In genomic region chr17:16934133-16934795, GRCh38 we compare ENCODE assay signal across 26 cellular contexts. TPM values are rescaled to one million over a fixed set of nuclear protein-coding genes. Genes with fewer than 3 reads are reported as not detected.
DNase-seq lines count a peak whose midpoint lies in the region; ATAC-seq and TF ChIP-seq lines count a peak whose summit lies in the region.
"Had no signal": no experiment of that assay in that cellular context is flagged by ENCODE, and none has a peak within 500 bp of the region (broad histone marks: within the 10 kb centered on the region; RNA-seq: fewer than 3 reads in every experiment).

No MANE protein-coding gene starts in this region.

- no peak overlapping the region for H4K8ac ChIP-seq in neuronal stem cell (ENCODE audit: low read depth, low read length)

- peaks cover 0 to 2% of the 10 kb centered on the region in 2 donors for H3K4me1 ChIP-seq in neuronal stem cell (ENCODE audit: control insufficient read depth in 2 of 2, insufficient read depth in 1 of 2, low read depth in 1 of 2, low read length in 2 of 2)
- H3K4me1 ChIP-seq in tibial artery: no peaks in the 10 kb centered on the region
- H3K4me1 ChIP-seq: ascending aorta, esophagus muscularis mucosa, foreskin keratinocyte had no signal

- TF ChIP-seq CTCF in WTC11 (IDR thresholded peaks at IDR 0.05) (no peak), tibial artery (IDR thresholded peaks at IDR 0.05) (no peak)

- H2BK5ac ChIP-seq in neuronal stem cell (ENCODE audit: low read length): no peak overlapping the region

- no peak overlapping the region for H3K4me3 Mint-ChIP-seq in activated naive CD4-positive, alpha-beta T cell treated with anti-CD3 and anti-CD28 coated beads, Interleukin-2, amount 10 ng/mL, durations not matched to agents 7 days and 5 days
- H3K4me3 Mint-ChIP-seq in WTC11: no peak overlapping the region
- H3K4me3 Mint-ChIP-seq: activated CD8-positive, alpha-beta memory T cell treated with anti-CD3 and anti-CD28 coated beads, Interleukin-2, amount 10 ng/mL, durations not matched to agents 7 days and 5 days; activated naive CD8-positive, alpha-beta T cell; CD4-positive, alpha-beta T cell; dendritic cell treated with granulocyte-macrophage colony-stimulating factor and Interleukin-4, amounts not matched to agents 40 ng/mL and 50 ng/mL, for 4 days; HFFc6; naive B cell had no signal

- H4K91ac ChIP-seq in neuronal stem cell (ENCODE audit: low read depth, low read length, poor library complexity): peak overlapping the region; percentile 54

- no CpG with 5 or more reads among the region's 12 CpGs for WGBS in neuronal stem cell (ENCODE audit: extremely low coverage in 2 of 2, insufficient read length in 2 of 2, insufficient replicate concordance in 1 of 2), 2 donors

- no peak overlapping the region for H3K14ac ChIP-seq in neuronal stem cell (ENCODE audit: low read length)

- H2AK5ac ChIP-seq in neuronal stem cell (ENCODE audit: low read depth, low read length): peak overlapping the region; percentile 70

- H3K4me3 ChIP-seq in neuronal stem cell (ENCODE audit: low read length in 2 of 2) (no peak overlapping the region), tibial artery (no peak overlapping the region)
- H3K4me3 ChIP-seq: ascending aorta, cardiac muscle cell, esophagus muscularis mucosa had no signal

- POLR2A ChIA-PET in WTC11 (lab: Charles Lee): no interaction called here

- H2BK15ac ChIP-seq in neuronal stem cell (ENCODE audit: low read length): no peak overlapping the region

- no peak for ATAC-seq in activated naive CD4-positive, alpha-beta T cell treated with anti-CD3 and anti-CD28 coated beads, Interleukin-2, amount 50 U/mL, for 72 hours
- ATAC-seq in WTC11: no peak
- ATAC-seq: activated CD8-positive, alpha-beta memory T cell treated with anti-CD3 and anti-CD28 coated beads, Interleukin-2, amount 10 ng/mL, durations not matched to agents 7 days and 5 days had no signal

- H3K18ac ChIP-seq in neuronal stem cell (ENCODE audit: low read length): no peak overlapping the region

- no peak overlapping the region for H3K27ac ChIP-seq in neuronal stem cell (replicated peaks; ENCODE audit: low read length)
- no peak overlapping the region for H3K27ac ChIP-seq in tibial artery
- H3K27ac ChIP-seq: ascending aorta, cardiac muscle cell, esophagus muscularis mucosa, foreskin keratinocyte, HL-60 had no signal

- intact Hi-C loops in tibial artery (cut with DNase I; ENCODE audit: low total_unique reads): no loop called here

- CTCF ChIA-PET in activated naive CD4-positive, alpha-beta T cell treated with anti-CD3 and anti-CD28 coated beads, Interleukin-2, amount 10 ng/mL, durations not matched to agents 7 days and 5 days (lab: Charles Lee): no interaction called here
- CTCF ChIA-PET in WTC11 (lab: Charles Lee): no interaction called here

- no peak overlapping the region for H3K4me2 ChIP-seq in neuronal stem cell (ENCODE audit: insufficient read depth, low read length, poor library complexity, severe bottlenecking)

- no peaks in the 10 kb centered on the region for H3K4me1 Mint-ChIP-seq in activated naive CD4-positive, alpha-beta T cell treated with anti-CD3 and anti-CD28 coated beads, Interleukin-2, amount 10 ng/mL, durations not matched to agents 7 days and 5 days
- peaks cover 13% of the 10 kb centered on the region for H3K4me1 Mint-ChIP-seq in WTC11
- H3K4me1 Mint-ChIP-seq: activated CD8-positive, alpha-beta memory T cell treated with anti-CD3 and anti-CD28 coated beads, Interleukin-2, amount 10 ng/mL, durations not matched to agents 7 days and 5 days had no signal

- no peak overlapping the region for H2AFZ ChIP-seq in neuronal stem cell (ENCODE audit: low read length)

- no peaks in the 10 kb centered on the region for H3K79me1 ChIP-seq in neuronal stem cell (ENCODE audit: low read depth, low read length)

- no peak overlapping the region for H3K27ac Mint-ChIP-seq in activated naive CD4-positive, alpha-beta T cell treated with anti-CD3 and anti-CD28 coated beads, Interleukin-2, amount 10 ng/mL, durations not matched to agents 7 days and 5 days
- no peak overlapping the region for H3K27ac Mint-ChIP-seq in activated naive CD4-positive, alpha-beta T cell treated with anti-CD3 and anti-CD28 coated beads, Interleukin-2, amount 50 U/mL, for 72 hours
- H3K27ac Mint-ChIP-seq in WTC11: no peak overlapping the region
- H3K27ac Mint-ChIP-seq: activated CD8-positive, alpha-beta memory T cell treated with anti-CD3 and anti-CD28 coated beads, Interleukin-2, amount 10 ng/mL, durations not matched to agents 7 days and 5 days; activated naive CD8-positive, alpha-beta T cell; CD4-positive, alpha-beta T cell; dendritic cell treated with granulocyte-macrophage colony-stimulating factor and Interleukin-4, amounts not matched to agents 40 ng/mL and 50 ng/mL, for 4 days; HFFc6 had no signal

- H3K9me3 Mint-ChIP-seq in activated naive CD4-positive, alpha-beta T cell treated with anti-CD3 and anti-CD28 coated beads, Interleukin-2, amount 10 ng/mL, durations not matched to agents 7 days and 5 days: no peaks in the 10 kb centered on the region
- no peaks in the 10 kb centered on the region for H3K9me3 Mint-ChIP-seq in activated naive CD4-positive, alpha-beta T cell treated with anti-CD3 and anti-CD28 coated beads, Interleukin-2, amount 50 U/mL, for 72 hours
- H3K9me3 Mint-ChIP-seq in WTC11: no peaks in the 10 kb centered on the region
- H3K9me3 Mint-ChIP-seq: CD4-positive, alpha-beta T cell; dendritic cell treated with granulocyte-macrophage colony-stimulating factor and Interleukin-4, amounts not matched to agents 40 ng/mL and 50 ng/mL, for 4 days; HFFc6; naive B cell had no signal

- no peak overlapping the region for H3K4ac ChIP-seq in neuronal stem cell (ENCODE audit: low read length)

- no peak overlapping the region for H3K9ac ChIP-seq in neuronal stem cell (ENCODE audit: low read depth, low read length, poor library complexity)

- H3K27me3 Mint-ChIP-seq in activated naive CD4-positive, alpha-beta T cell treated with anti-CD3 and anti-CD28 coated beads, Interleukin-2, amount 10 ng/mL, durations not matched to agents 7 days and 5 days: peaks cover 20% of the 10 kb centered on the region
- no peaks in the 10 kb centered on the region for H3K27me3 Mint-ChIP-seq in WTC11 (ENCODE audit: low read depth)
- H3K27me3 Mint-ChIP-seq: CD4-positive, alpha-beta T cell; naive B cell had no signal

- H3K23ac ChIP-seq in neuronal stem cell (ENCODE audit: low read depth, low read length, poor library complexity): peak overlapping the region; percentile 34

- H3K9me3 ChIP-seq in neuronal stem cell (replicated peaks in 1 of 2; ENCODE audit: control insufficient read depth in 2 of 2, insufficient read depth in 1 of 2, low read depth in 1 of 2, low read length in 2 of 2): no peaks in the 10 kb centered on the region
- no peaks in the 10 kb centered on the region for H3K9me3 ChIP-seq in tibial artery
- H3K9me3 ChIP-seq: ascending aorta, esophagus muscularis mucosa had no signal

- H3K36me3 ChIP-seq in neuronal stem cell (replicated peaks in 1 of 2; ENCODE audit: control insufficient read depth in 2 of 2, insufficient read depth in 2 of 2, low read length in 2 of 2) (no peaks in the 10 kb centered on the region), tibial artery (no peaks in the 10 kb centered on the region)
- H3K36me3 ChIP-seq: ascending aorta, cardiac muscle cell, esophagus muscularis mucosa had no signal

- no peaks in the 10 kb centered on the region for H3K36me3 Mint-ChIP-seq in activated naive CD4-positive, alpha-beta T cell treated with anti-CD3 and anti-CD28 coated beads, Interleukin-2, amount 10 ng/mL, durations not matched to agents 7 days and 5 days
- no peaks in the 10 kb centered on the region for H3K36me3 Mint-ChIP-seq in activated naive CD4-positive, alpha-beta T cell treated with anti-CD3 and anti-CD28 coated beads, Interleukin-2, amount 50 U/mL, for 72 hours
- H3K36me3 Mint-ChIP-seq in WTC11: no peaks in the 10 kb centered on the region
- H3K36me3 Mint-ChIP-seq: activated CD8-positive, alpha-beta memory T cell treated with anti-CD3 and anti-CD28 coated beads, Interleukin-2, amount 10 ng/mL, durations not matched to agents 7 days and 5 days; activated naive CD8-positive, alpha-beta T cell; naive B cell had no signal

- DNase-seq in activated naive CD4-positive, alpha-beta T cell treated with anti-CD3 and anti-CD28 coated beads, Interleukin-2, amount 10 ng/mL, durations not matched to agents 7 days and 5 days: peak; percentile 17
- DNase-seq in activated naive CD4-positive, alpha-beta T cell treated with anti-CD3 and anti-CD28 coated beads, Interleukin-2, amount 50 U/mL, for 72 hours (ENCODE audit: low spot score in 2 of 2): no peak
- DNase-seq in WTC11 (ENCODE audit: low spot score) (peak; percentile 7), neuronal stem cell (ENCODE audit: low spot score) (no peak), tibial artery (peak; percentile 13 to 40), HK-2 (ENCODE audit: unreplicated experiment) (no peak), GM19238 (ENCODE audit: insufficient read length, low spot score) (no peak), NCI-H524 (lab: John Stamatoyannopoulos, UW) (no peak)
- DNase-seq: activated CD8-positive, alpha-beta memory T cell treated with anti-CD3 and anti-CD28 coated beads, Interleukin-2, amount 10 ng/mL, durations not matched to agents 7 days and 5 days; HFFc6; MV-4-11; naive B cell; NCI-H510A treated with DMSO at 0.1 percent for 48 hours; stimulated activated CD4-positive, alpha-beta T cell treated with anti-CD3 and anti-CD28 coated beads, Interleukin-2, amount 100 ng/mL, for 48 hours had no signal

- no peak overlapping the region for H2BK120ac ChIP-seq in neuronal stem cell (ENCODE audit: low read depth, low read length)

- peaks cover 0 to 18% (median 0%) of the 10 kb centered on the region in 3 experiments for H3K27me3 ChIP-seq in neuronal stem cell (ENCODE audit: control insufficient read depth in 3 of 3, insufficient read depth in 3 of 3, low read depth in 1 of 3, low read length in 3 of 3)
- peaks cover 0 to 26% of the 10 kb centered on the region in 2 donors for H3K27me3 ChIP-seq in tibial artery
- H3K27me3 ChIP-seq: ascending aorta, cardiac muscle cell had no signal

- H2BK12ac ChIP-seq in neuronal stem cell (ENCODE audit: low read length): no peak overlapping the region

TF ChIP-seq in WTC11, 78 proteins besides CTCF, POLR2A, EP300 and RAD21:
- TF ChIP-seq ZNF263 (CRISPR knock-in tag; IDR thresholded peaks at IDR 0.05; ENCODE audit: low read depth) (no peak), ZNF671 (CRISPR knock-in tag; IDR thresholded peaks at IDR 0.05) (no peak), PRRX2 (CRISPR knock-in tag; IDR thresholded peaks at IDR 0.05) (no peak), NFYB (CRISPR knock-in tag; conservative IDR thresholded peaks at IDR 0.05; ENCODE audit: low read depth) (no peak), ZNF219 (CRISPR knock-in tag; IDR thresholded peaks at IDR 0.05; ENCODE audit: borderline replicate concordance) (no peak), GTF2I (CRISPR knock-in tag; conservative IDR thresholded peaks at IDR 0.05) (no peak), ZNF121 (CRISPR knock-in tag; IDR thresholded peaks at IDR 0.05) (no peak)

RNA-seq across cellular contexts. Expression of gene TNFRSF13B, which starts 37.7 kb away (rescaled TPM):
- not detected for total RNA-seq in activated naive CD4-positive, alpha-beta T cell treated with anti-CD3 and anti-CD28 coated beads, Interleukin-2, amount 50 U/mL, for 72 hours
- 0.18 TPM in 2 of 3 replicates, not detected in the other for total RNA-seq in WTC11 (2021)
- not detected for polyA plus RNA-seq in neuronal stem cell (2013, experiment 1 of 2)
- not detected for polyA plus RNA-seq in neuronal stem cell (2013, experiment 2 of 2)
- total RNA-seq: activated CD8-positive, alpha-beta memory T cell treated with anti-CD3 and anti-CD28 coated beads, Interleukin-2, amount 10 ng/mL, durations not matched to agents 7 days and 5 days; ascending aorta; cardiac muscle cell; CD4-positive, alpha-beta T cell; foreskin keratinocyte; HFFc6; LHCN-M2; PC-3; T-helper 2 cell treated with Interferon-gamma antibody and Interleukin-4, amounts not matched to agents 100 ng/mL and 5 ng/mL, for 36 hours; temporal lobe had no signal
- polyA plus RNA-seq: cardiac muscle cell, foreskin keratinocyte had no signal

Comparison
In these comparisons a context has a peak if more than half of its experiments do, and no peak if none do; other contexts are left out.
1. DNase-seq: peak in activated naive CD4-positive, alpha-beta T cell treated with anti-CD3 and anti-CD28 coated beads, Interleukin-2, amount 10 ng/mL, durations not matched to agents 7 days and 5 days (single experiment), WTC11 (single experiment) and tibial artery (2 of 2); none in activated naive CD4-positive, alpha-beta T cell treated with anti-CD3 and anti-CD28 coated beads, Interleukin-2, amount 50 U/mL, for 72 hours (0 of 2), neuronal stem cell (single experiment), HK-2 (single experiment), GM19238 (single experiment) and NCI-H524 (0 of 2).